Comparison of ENCODE assay signal across 8 cellular contexts in the genomic region with DNA sequence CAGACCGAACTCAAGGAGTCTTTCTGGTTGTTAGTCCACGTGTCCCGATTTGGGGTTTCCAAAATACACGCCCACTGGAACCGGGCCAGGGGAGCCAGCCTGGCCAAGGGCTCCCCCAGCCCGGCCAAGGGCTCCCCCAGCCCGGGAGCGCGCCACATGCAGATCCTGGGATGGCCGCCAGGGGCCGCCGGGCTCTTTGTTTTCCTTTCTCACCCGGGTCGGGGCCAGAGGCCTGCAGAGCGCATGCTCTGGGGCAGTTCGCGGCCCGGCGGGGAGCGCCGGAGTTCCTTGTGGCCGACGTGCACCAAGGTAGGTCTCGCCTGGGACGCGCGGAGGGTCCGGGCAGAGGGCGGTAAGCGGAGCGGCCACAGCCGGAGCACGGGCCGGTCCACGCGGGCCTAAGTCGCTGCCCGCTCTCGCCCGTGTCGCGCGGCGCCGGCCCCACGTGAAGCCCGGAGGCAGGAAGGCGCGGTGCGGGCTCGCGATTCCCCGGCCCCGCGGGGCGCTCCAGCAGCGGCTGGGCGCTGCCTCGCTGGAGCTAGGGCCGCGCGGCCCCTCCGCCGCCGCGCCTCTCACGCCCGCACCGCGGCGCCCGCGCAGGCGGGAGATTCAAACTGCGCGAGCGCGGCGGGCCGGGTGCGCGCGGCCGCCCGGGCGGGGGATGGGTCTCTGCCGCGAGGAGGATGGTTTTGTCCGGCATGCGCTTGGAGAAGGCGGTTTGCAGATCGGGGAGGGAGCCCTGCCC. TPM values are rescaled to one million over a fixed set of nuclear protein-coding genes. Genes with fewer than 3 reads are reported as not detected.
DNase-seq lines count a peak whose midpoint lies in the region; ATAC-seq, FAIRE-seq and TF ChIP-seq lines count a peak whose summit lies in the region.

No MANE protein-coding gene starts in this region.

- no peaks in the 10 kb centered on the region for H3K27me3 Mint-ChIP-seq in activated T-helper 17 cell treated with anti-CD3 and anti-CD28 coated beads, Interleukin-2, amount 50 U/mL, for 72 hours
- peaks cover 3% of the 10 kb centered on the region for H3K27me3 Mint-ChIP-seq in nephron progenitor cell (ENCODE audit: low read depth, poor library complexity)
- no peaks in the 10 kb centered on the region for H3K27me3 Mint-ChIP-seq in stimulated activated naive CD8-positive, alpha-beta T cell treated with anti-CD3 and anti-CD28 coated beads, Interleukin-15, amount 100 ng/mL, for 72 hours

- no peaks in the 10 kb centered on the region for H3K9me3 ChIP-seq in KOPT-K1 (ENCODE audit: insufficient read depth, low read length, poor library complexity, severe bottlenecking)

- TF ChIP-seq CTCF in fibroblast of pulmonary artery (IDR thresholded peaks at IDR 0.05; ENCODE audit: low read length, missing control alignments) (peak; percentile 68), nephron progenitor cell (IDR thresholded peaks at IDR 0.05) (peak; percentile 99)

- FAIRE-seq in RCC 7860 (lab: Jason Lieb, UNC): no peak

- H3K4me3 Mint-ChIP-seq in activated T-helper 17 cell treated with anti-CD3 and anti-CD28 coated beads, Interleukin-2, amount 50 U/mL, for 72 hours: peak overlapping the region; percentile 79
- H3K4me3 Mint-ChIP-seq in nephron progenitor cell: peak overlapping the region; percentile 90
- peak overlapping the region; percentile 91 to 92 for H3K4me3 Mint-ChIP-seq in stimulated activated naive CD8-positive, alpha-beta T cell treated with anti-CD3 and anti-CD28 coated beads, Interleukin-15, amount 100 ng/mL, for 72 hours

- H3K36me3 ChIP-seq in KOPT-K1 (ENCODE audit: insufficient read depth, low read length): peaks cover 36% of the 10 kb centered on the region

- peak overlapping the region; percentile 61 for H3K4me3 ChIP-seq in fibroblast of pulmonary artery (replicated peaks; ENCODE audit: low read depth, low read length)

- H3K27ac ChIP-seq in KOPT-K1 (ENCODE audit: low read depth, low read length, poor library complexity, severe bottlenecking): peak overlapping the region; percentile 82

- DNase-seq in Daoy (ENCODE audit: low read depth) (peak; percentile 91), RCC 7860 (ENCODE audit: low spot score) (peak; percentile 80), fibroblast of pulmonary artery (ENCODE audit: low read depth) (peak; percentile 87), nephron progenitor cell (peak; percentile 95)
- peak; percentile 92 for DNase-seq in stimulated activated naive CD8-positive, alpha-beta T cell treated with anti-CD3 and anti-CD28 coated beads, Interleukin-15, amount 100 ng/mL, for 72 hours

- ATAC-seq in GM21717 (IDR thresholded peaks at IDR 0.05; ENCODE audit: unreplicated experiment): peak; percentile 68
- peak; percentile 74 for ATAC-seq in activated T-helper 17 cell treated with anti-CD3 and anti-CD28 coated beads, Interleukin-2, amount 50 U/mL, for 72 hours (replicated peaks)
- ATAC-seq in stimulated activated naive CD8-positive, alpha-beta T cell treated with anti-CD3 and anti-CD28 coated beads, Interleukin-15, amount 100 ng/mL, for 72 hours: peak; percentile 81

- peaks cover 22% of the 10 kb centered on the region for H3K4me1 Mint-ChIP-seq in activated T-helper 17 cell treated with anti-CD3 and anti-CD28 coated beads, Interleukin-2, amount 50 U/mL, for 72 hours
- H3K4me1 Mint-ChIP-seq in nephron progenitor cell: peaks cover 43% of the 10 kb centered on the region
- H3K4me1 Mint-ChIP-seq in stimulated activated naive CD8-positive, alpha-beta T cell treated with anti-CD3 and anti-CD28 coated beads, Interleukin-15, amount 100 ng/mL, for 72 hours: peaks cover 48% of the 10 kb centered on the region

- peak overlapping the region; percentile 41 for H3K27ac Mint-ChIP-seq in activated T-helper 17 cell treated with anti-CD3 and anti-CD28 coated beads, Interleukin-2, amount 50 U/mL, for 72 hours
- H3K27ac Mint-ChIP-seq in nephron progenitor cell: peak overlapping the region; percentile 83
- H3K27ac Mint-ChIP-seq in stimulated activated naive CD8-positive, alpha-beta T cell treated with anti-CD3 and anti-CD28 coated beads, Interleukin-15, amount 100 ng/mL, for 72 hours: peak overlapping the region; percentile 95 to 96

- peaks cover 39% of the 10 kb centered on the region for H3K36me3 Mint-ChIP-seq in activated T-helper 17 cell treated with anti-CD3 and anti-CD28 coated beads, Interleukin-2, amount 50 U/mL, for 72 hours (ENCODE audit: low read depth)
- H3K36me3 Mint-ChIP-seq in nephron progenitor cell (ENCODE audit: low read depth): peaks cover 31% of the 10 kb centered on the region

- no peaks in the 10 kb centered on the region for H3K9me3 Mint-ChIP-seq in activated T-helper 17 cell treated with anti-CD3 and anti-CD28 coated beads, Interleukin-2, amount 50 U/mL, for 72 hours
- H3K9me3 Mint-ChIP-seq in nephron progenitor cell: no peaks in the 10 kb centered on the region
- no peaks in the 10 kb centered on the region for H3K9me3 Mint-ChIP-seq in stimulated activated naive CD8-positive, alpha-beta T cell treated with anti-CD3 and anti-CD28 coated beads, Interleukin-15, amount 100 ng/mL, for 72 hours

RNA-seq across cellular contexts. Expression of a gene that starts 12.3 kb away (rescaled TPM):
- 81.5 and 96.8 TPM in 2 replicates for total RNA-seq in Daoy (2014; rRNA removed; shearing (Covaris generic))
- 100 to 1,000 TPM in 1 of 2 donors, 10 to 100 TPM in 1; 58.6 to 116 TPM for total RNA-seq in activated T-helper 17 cell treated with anti-CD3 and anti-CD28 coated beads, Interleukin-2, amount 50 U/mL, for 72 hours

RNA-seq across cellular contexts. Expression of a gene that starts 34.7 kb away (rescaled TPM):
- total RNA-seq in Daoy (2014; rRNA removed; shearing (Covaris generic)): 27.3 and 40.7 TPM in 2 replicates
- total RNA-seq in activated T-helper 17 cell treated with anti-CD3 and anti-CD28 coated beads, Interleukin-2, amount 50 U/mL, for 72 hours: 10 to 100 TPM; 58.9 to 95.8 TPM

Comparison
In these comparisons a context has a peak if more than half of its experiments do, and no peak if none do; other contexts are left out.
1. Peak in every context shown above with its lines: DNase-seq, ATAC-seq, H3K4me3 ChIP-seq and H3K27ac ChIP-seq.
2. H3K27ac Mint-ChIP-seq: peak in every context shown above with its lines; median percentile 96 in stimulated activated naive CD8-positive, alpha-beta T cell treated with anti-CD3 and anti-CD28 coated beads, Interleukin-15, amount 100 ng/mL, for 72 hours; 83 in nephron progenitor cell; 41 in activated T-helper 17 cell treated with anti-CD3 and anti-CD28 coated beads, Interleukin-2, amount 50 U/mL, for 72 hours.